1 cellular context compared by ENCODE assay signal in the genomic region with DNA sequence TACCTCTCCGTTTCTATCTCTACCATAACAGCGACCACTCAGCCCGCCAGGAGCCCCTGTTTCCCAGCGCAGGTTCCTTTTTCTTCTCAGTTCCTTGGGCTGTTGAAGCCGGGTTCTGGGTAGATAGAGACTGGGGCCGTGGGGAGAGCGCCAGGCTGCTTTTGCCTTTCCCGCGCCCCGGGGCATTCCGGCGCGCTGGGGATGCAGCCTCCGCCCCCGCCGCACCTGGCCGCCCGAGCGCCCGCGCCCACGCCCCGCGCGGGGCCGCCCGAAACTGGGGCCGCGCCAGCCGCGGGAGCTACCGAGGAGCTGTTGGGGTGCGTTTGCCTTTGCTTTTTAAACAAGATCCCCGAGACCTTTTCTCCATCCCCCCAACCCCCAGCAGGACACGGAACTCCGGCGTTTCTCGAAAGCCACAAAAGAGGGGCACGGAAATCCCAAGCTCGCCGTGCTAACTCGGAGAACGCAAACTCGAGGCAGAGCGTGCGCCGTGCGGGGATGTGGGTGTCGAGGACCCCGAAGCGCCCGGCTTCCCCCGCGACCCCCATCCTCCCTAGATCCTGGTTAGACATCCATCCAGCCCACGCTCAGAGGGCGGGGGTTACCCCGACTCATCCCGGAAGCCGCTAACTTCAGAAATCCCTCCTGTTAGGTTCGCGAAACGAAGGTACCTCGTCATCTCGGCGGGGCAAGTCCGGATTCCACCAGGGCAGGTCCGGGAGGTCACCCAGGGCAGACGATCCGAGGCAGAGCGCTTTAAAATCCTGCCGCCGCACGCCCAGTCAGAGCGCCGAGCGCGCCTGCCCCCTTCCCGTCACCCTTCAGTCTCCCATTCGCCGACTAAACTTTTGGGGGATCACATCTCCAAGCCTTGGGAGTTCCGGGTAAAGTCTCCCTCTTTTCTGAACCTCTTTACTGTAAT.
TF ChIP-seq lines count a peak whose summit lies in the region.

No MANE protein-coding gene starts in this region.

TF ChIP-seq in IMR-90, 13 proteins besides CTCF, POLR2A, EP300 and RAD21 (continued from another document):
- TF ChIP-seq RCOR1 (IDR thresholded peaks at IDR 0.05; ENCODE audit: insufficient replicate concordance, low read length) = no peak
- TF ChIP-seq MXI1 (IDR thresholded peaks at IDR 0.05; ENCODE audit: borderline replicate concordance, low read depth, low read length) = no peak
- no peak for TF ChIP-seq CEBPB (IDR thresholded peaks at IDR 0.05; ENCODE audit: low read depth, low read length)
- TF ChIP-seq SMC3 (IDR thresholded peaks at IDR 0.05; ENCODE audit: low read depth, low read length) = no peak
